In genomic region chr2:186306754-186307153, GRCh38 we compare ENCODE assay signal across 30 cellular contexts.
"Had no signal": no experiment of that assay in that cellular context is flagged by ENCODE, and none has a peak within 500 bp of the region (broad histone marks: within the 10 kb centered on the region; RNA-seq: fewer than 3 reads in every experiment).

No MANE protein-coding gene starts in this region.

- H3K9me3 Mint-ChIP-seq: type B pancreatic cell had no signal

- H3K4me2 ChIP-seq: neural progenitor cell had no signal

- H3K4me3 Mint-ChIP-seq: natural killer cell; nephron; neural progenitor cell; stimulated activated memory B cell treated with anti-CD40 and anti-IgM and Interleukin-4, amounts not matched to agents 10 μg/mL and 1 μg/mL and 100 μg/mL, for 72 hours; stimulated activated naive CD8-positive, alpha-beta T cell treated with anti-CD3 and anti-CD28 coated beads, Interleukin-15, amount 100 ng/mL, for 72 hours; type B pancreatic cell had no signal

- H3K9me3 ChIP-seq: ovary, psoas muscle, right lobe of liver, testis, upper lobe of right lung, uterus had no signal

- H3K27me3 Mint-ChIP-seq: progenitor cell of endocrine pancreas; stimulated activated memory B cell treated with anti-CD40 and anti-IgM and Interleukin-4, amounts not matched to agents 10 μg/mL and 1 μg/mL and 100 μg/mL, for 72 hours; stimulated activated naive CD8-positive, alpha-beta T cell treated with anti-CD3 and anti-CD28 coated beads, Interleukin-15, amount 100 ng/mL, for 72 hours; type B pancreatic cell had no signal

- H3K27ac Mint-ChIP-seq: natural killer cell; nephron; progenitor cell of endocrine pancreas; stimulated activated memory B cell treated with anti-CD40 and anti-IgM and Interleukin-4, amounts not matched to agents 10 μg/mL and 1 μg/mL and 100 μg/mL, for 72 hours; stimulated activated naive CD8-positive, alpha-beta T cell treated with anti-CD3 and anti-CD28 coated beads, Interleukin-15, amount 100 ng/mL, for 72 hours; type B pancreatic cell had no signal

- H3K4me1 Mint-ChIP-seq: natural killer cell; nephron; stimulated activated memory B cell treated with anti-CD40 and anti-IgM and Interleukin-4, amounts not matched to agents 10 μg/mL and 1 μg/mL and 100 μg/mL, for 72 hours; stimulated activated naive CD8-positive, alpha-beta T cell treated with anti-CD3 and anti-CD28 coated beads, Interleukin-15, amount 100 ng/mL, for 72 hours had no signal

- H3K79me2 ChIP-seq: parathyroid adenoma had no signal

- H3K4me3 ChIP-seq: neural progenitor cell, ovary, psoas muscle, right lobe of liver, sigmoid colon, suprapubic skin, testis, tibial artery, transverse colon, upper lobe of right lung, uterus had no signal

- DNase-seq: natural killer cell; occipital lobe; ovary; posterior cingulate gyrus; psoas muscle; right cardiac atrium; right lobe of liver; sigmoid colon; small intestine; stimulated activated CD4-positive, alpha-beta T cell treated with anti-CD3 and anti-CD28 coated beads, Interleukin-15, amount 100 ng/mL, for 24 hours; stimulated activated CD4-positive, alpha-beta T cell treated with anti-CD3 and anti-CD28 coated beads, Interleukin-2, amount 100 ng/mL, for 24 hours; stimulated activated CD4-positive, alpha-beta T cell treated with anti-CD3 and anti-CD28 coated beads, Interleukin-2, amount 100 ng/mL, for 48 hours; stimulated activated CD4-positive, alpha-beta T cell treated with anti-CD3 and anti-CD28 coated beads, Interleukin-4, amount 100 ng/mL, for 4 hours; stimulated activated CD8-positive, alpha-beta memory T cell treated with anti-CD3 and anti-CD28 coated beads, Interleukin-4, amount 100 ng/mL, for 48 hours; stimulated activated naive CD4-positive, alpha-beta T cell; stimulated activated naive CD8-positive, alpha-beta T cell treated with anti-CD3 and anti-CD28 coated beads, Interleukin-15, amount 100 ng/mL, for 72 hours; stimulated activated naive CD8-positive, alpha-beta T cell treated with anti-CD3 and anti-CD28 coated beads, Interleukin-15, Interleukin-2, amounts not matched to agents 100 U/mL and 50 U/mL, for 24 hours; substantia nigra; testis; tibial artery; transverse colon; upper lobe of right lung; uterus had no signal

- H3K27ac ChIP-seq: neural progenitor cell, ovary, parathyroid adenoma, psoas muscle, right lobe of liver, sigmoid colon, suprapubic skin, testis, tibial artery, transverse colon, upper lobe of right lung, uterus had no signal

- H3K9ac ChIP-seq: neural progenitor cell, parathyroid adenoma had no signal

- H3K27me3 ChIP-seq: neural progenitor cell, ovary, right lobe of liver, sigmoid colon, suprapubic skin, testis, tibial artery, transverse colon, upper lobe of right lung, uterus had no signal

- H3K36me3 ChIP-seq: neural progenitor cell, ovary, right lobe of liver, sigmoid colon, suprapubic skin, tibial artery, transverse colon, upper lobe of right lung, uterus had no signal

- H2AFZ ChIP-seq: neural progenitor cell, parathyroid adenoma had no signal

- H3K4me1 ChIP-seq: parathyroid adenoma, psoas muscle, right lobe of liver, sigmoid colon, testis, tibial artery, transverse colon, upper lobe of right lung, uterus had no signal
